In genomic region chr11:9806946-9807687, GRCh38 we compare ENCODE assay signal across 2 cellular contexts.
TF ChIP-seq lines count a peak whose summit lies in the region.

No MANE protein-coding gene starts in this region.

TF ChIP-seq in SK-N-SH treated with all-trans-retinoic acid at 6 μM for 48 hours, 23 proteins besides CTCF, POLR2A, EP300 and RAD21 (continued from another document):
- TF ChIP-seq, protein P1, sequence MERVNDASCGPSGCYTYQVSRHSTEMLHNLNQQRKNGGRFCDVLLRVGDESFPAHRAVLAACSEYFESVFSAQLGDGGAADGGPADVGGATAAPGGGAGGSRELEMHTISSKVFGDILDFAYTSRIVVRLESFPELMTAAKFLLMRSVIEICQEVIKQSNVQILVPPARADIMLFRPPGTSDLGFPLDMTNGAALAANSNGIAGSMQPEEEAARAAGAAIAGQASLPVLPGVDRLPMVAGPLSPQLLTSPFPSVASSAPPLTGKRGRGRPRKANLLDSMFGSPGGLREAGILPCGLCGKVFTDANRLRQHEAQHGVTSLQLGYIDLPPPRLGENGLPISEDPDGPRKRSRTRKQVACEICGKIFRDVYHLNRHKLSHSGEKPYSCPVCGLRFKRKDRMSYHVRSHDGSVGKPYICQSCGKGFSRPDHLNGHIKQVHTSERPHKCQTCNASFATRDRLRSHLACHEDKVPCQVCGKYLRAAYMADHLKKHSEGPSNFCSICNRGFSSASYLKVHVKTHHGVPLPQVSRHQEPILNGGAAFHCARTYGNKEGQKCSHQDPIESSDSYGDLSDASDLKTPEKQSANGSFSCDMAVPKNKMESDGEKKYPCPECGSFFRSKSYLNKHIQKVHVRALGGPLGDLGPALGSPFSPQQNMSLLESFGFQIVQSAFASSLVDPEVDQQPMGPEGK (CRISPR knock-in tag; IDR thresholded peaks at IDR 0.05; ENCODE audit: borderline replicate concordance): no peak
- TF ChIP-seq TOX (CRISPR knock-in tag; IDR thresholded peaks at IDR 0.05; ENCODE audit: borderline replicate concordance) (no peak), BACH2 (CRISPR knock-in tag; IDR thresholded peaks at IDR 0.05; ENCODE audit: borderline replicate concordance) (no peak), CSDC2 (CRISPR knock-in tag; IDR thresholded peaks at IDR 0.05) (no peak)

TF ChIP-seq in SK-N-SH, 30 proteins besides CTCF, POLR2A, EP300 and RAD21 (continued from another document):
- TF ChIP-seq ELF1 (IDR thresholded peaks at IDR 0.05) (no peak), RCOR1 (IDR thresholded peaks at IDR 0.05; ENCODE audit: low read length) (no peak), EZH2phosphoT487 (IDR thresholded peaks at IDR 0.05; ENCODE audit: borderline replicate concordance, low read depth) (no peak), TEAD4 (IDR thresholded peaks at IDR 0.05; ENCODE audit: borderline replicate concordance, insufficient read depth) (no peak), FOXJ3 (CRISPR knock-in tag; IDR thresholded peaks at IDR 0.05) (no peak), POLR2AphosphoS5 (IDR thresholded peaks at IDR 0.05; ENCODE audit: low read depth, low read length) (no peak), NFIC (IDR thresholded peaks at IDR 0.05; ENCODE audit: borderline replicate concordance) (no peak), GATA2 (CRISPR knock-in tag; IDR thresholded peaks at IDR 0.05) (no peak)
- TF ChIP-seq, protein P2, sequence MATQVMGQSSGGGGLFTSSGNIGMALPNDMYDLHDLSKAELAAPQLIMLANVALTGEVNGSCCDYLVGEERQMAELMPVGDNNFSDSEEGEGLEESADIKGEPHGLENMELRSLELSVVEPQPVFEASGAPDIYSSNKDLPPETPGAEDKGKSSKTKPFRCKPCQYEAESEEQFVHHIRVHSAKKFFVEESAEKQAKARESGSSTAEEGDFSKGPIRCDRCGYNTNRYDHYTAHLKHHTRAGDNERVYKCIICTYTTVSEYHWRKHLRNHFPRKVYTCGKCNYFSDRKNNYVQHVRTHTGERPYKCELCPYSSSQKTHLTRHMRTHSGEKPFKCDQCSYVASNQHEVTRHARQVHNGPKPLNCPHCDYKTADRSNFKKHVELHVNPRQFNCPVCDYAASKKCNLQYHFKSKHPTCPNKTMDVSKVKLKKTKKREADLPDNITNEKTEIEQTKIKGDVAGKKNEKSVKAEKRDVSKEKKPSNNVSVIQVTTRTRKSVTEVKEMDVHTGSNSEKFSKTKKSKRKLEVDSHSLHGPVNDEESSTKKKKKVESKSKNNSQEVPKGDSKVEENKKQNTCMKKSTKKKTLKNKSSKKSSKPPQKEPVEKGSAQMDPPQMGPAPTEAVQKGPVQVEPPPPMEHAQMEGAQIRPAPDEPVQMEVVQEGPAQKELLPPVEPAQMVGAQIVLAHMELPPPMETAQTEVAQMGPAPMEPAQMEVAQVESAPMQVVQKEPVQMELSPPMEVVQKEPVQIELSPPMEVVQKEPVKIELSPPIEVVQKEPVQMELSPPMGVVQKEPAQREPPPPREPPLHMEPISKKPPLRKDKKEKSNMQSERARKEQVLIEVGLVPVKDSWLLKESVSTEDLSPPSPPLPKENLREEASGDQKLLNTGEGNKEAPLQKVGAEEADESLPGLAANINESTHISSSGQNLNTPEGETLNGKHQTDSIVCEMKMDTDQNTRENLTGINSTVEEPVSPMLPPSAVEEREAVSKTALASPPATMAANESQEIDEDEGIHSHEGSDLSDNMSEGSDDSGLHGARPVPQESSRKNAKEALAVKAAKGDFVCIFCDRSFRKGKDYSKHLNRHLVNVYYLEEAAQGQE (IDR thresholded peaks at IDR 0.05; ENCODE audit: low read depth, low read length): no peak
